In genomic region chr7:102403563-102403962, GRCh38 we compare ENCODE assay signal across 20 cellular contexts. TPM values are rescaled to one million over a fixed set of nuclear protein-coding genes. Genes with fewer than 3 reads are reported as not detected.
"Had no signal": no experiment of that assay in that cellular context is flagged by ENCODE, and none has a peak within 500 bp of the region (broad histone marks: within the 10 kb centered on the region; RNA-seq: fewer than 3 reads in every experiment).

No MANE protein-coding gene starts in this region.

- DNase-seq: activated CD4-positive, alpha-beta memory T cell treated with anti-CD3 and anti-CD28 coated beads, Interleukin-2, amount 10 ng/mL, durations not matched to agents 7 days and 5 days; activated CD4-positive, alpha-beta T cell treated with anti-CD3 and anti-CD28 coated beads for 1 hour; activated naive CD4-positive, alpha-beta T cell treated with anti-CD3 and anti-CD28 coated beads, Interleukin-2, amount 50 U/mL, for 16 hours; amniotic stem cell; brain microvascular endothelial cell; left colon; mucosa of descending colon; naive thymus-derived CD8-positive, alpha-beta T cell; stimulated activated CD4-positive, alpha-beta T cell treated with anti-CD3 and anti-CD28 coated beads, Interleukin-2, amount 100 ng/mL, for 48 hours; stimulated activated CD8-positive, alpha-beta memory T cell treated with anti-CD3 and anti-CD28 coated beads, Interleukin-4, amount 100 ng/mL, for 48 hours; stimulated activated naive CD8-positive, alpha-beta T cell treated with anti-CD3 and anti-CD28 coated beads, Interleukin-15, amount 100 ng/mL, for 72 hours; testis had no signal

- H3K4me1 ChIP-seq: testis had no signal

- H3K9me3 ChIP-seq: mucosa of descending colon, testis had no signal

- H3K9me3 Mint-ChIP-seq: activated CD4-positive, alpha-beta memory T cell treated with anti-CD3 and anti-CD28 coated beads, Interleukin-2, amount 10 ng/mL, durations not matched to agents 7 days and 5 days; activated T-helper 2 cell treated with anti-CD3 and anti-CD28 coated beads, Interferon-gamma antibody, Interleukin-2, Interleukin-4, amounts not matched to agents 10 μg/mL and 5 μg/mL and 100 μg/mL, durations not matched to agents 14 hours and 24 hours and 36 hours; naive thymus-derived CD8-positive, alpha-beta T cell; stimulated activated naive CD8-positive, alpha-beta T cell treated with anti-CD3 and anti-CD28 coated beads, Interleukin-15, amount 100 ng/mL, for 72 hours had no signal

- H3K27ac Mint-ChIP-seq: activated T-helper 2 cell treated with anti-CD3 and anti-CD28 coated beads, Interferon-gamma antibody, Interleukin-2, Interleukin-4, amounts not matched to agents 10 μg/mL and 5 μg/mL and 100 μg/mL, durations not matched to agents 14 hours and 24 hours and 36 hours had no signal

- H3K4me3 ChIP-seq: mucosa of descending colon, testis had no signal

- H3K4me3 Mint-ChIP-seq: activated CD4-positive, alpha-beta memory T cell treated with anti-CD3 and anti-CD28 coated beads, Interleukin-2, amount 10 ng/mL, durations not matched to agents 7 days and 5 days; naive thymus-derived CD8-positive, alpha-beta T cell; stimulated activated naive CD8-positive, alpha-beta T cell treated with anti-CD3 and anti-CD28 coated beads, Interleukin-15, amount 100 ng/mL, for 72 hours had no signal

- H3K27ac ChIP-seq: brain microvascular endothelial cell, testis had no signal

- H3K27me3 ChIP-seq: brain microvascular endothelial cell, testis had no signal

- H3K27me3 Mint-ChIP-seq: activated CD4-positive, alpha-beta memory T cell treated with anti-CD3 and anti-CD28 coated beads, Interleukin-2, amount 10 ng/mL, durations not matched to agents 7 days and 5 days; naive thymus-derived CD8-positive, alpha-beta T cell; stimulated activated naive CD8-positive, alpha-beta T cell treated with anti-CD3 and anti-CD28 coated beads, Interleukin-15, amount 100 ng/mL, for 72 hours had no signal

RNA-seq across cellular contexts. Expression of gene SPDYE6, which starts 47.3 kb away (rescaled TPM):
- total RNA-seq: activated T-helper 2 cell treated with anti-CD3 and anti-CD28 coated beads, Interferon-gamma antibody, Interleukin-2, Interleukin-4, amounts not matched to agents 10 μg/mL and 5 μg/mL and 100 μg/mL, durations not matched to agents 14 hours and 24 hours and 36 hours; cerebellum; dermis microvascular lymphatic vessel endothelial cell; glomerular endothelial cell; left colon; lung microvascular endothelial cell; mucosa of descending colon; naive thymus-derived CD8-positive, alpha-beta T cell; osteoblast; pulmonary artery endothelial cell; urinary bladder had no signal
- polyA plus RNA-seq: urinary bladder had no signal
